10 cellular contexts compared by ENCODE assay signal in the genomic region with DNA sequence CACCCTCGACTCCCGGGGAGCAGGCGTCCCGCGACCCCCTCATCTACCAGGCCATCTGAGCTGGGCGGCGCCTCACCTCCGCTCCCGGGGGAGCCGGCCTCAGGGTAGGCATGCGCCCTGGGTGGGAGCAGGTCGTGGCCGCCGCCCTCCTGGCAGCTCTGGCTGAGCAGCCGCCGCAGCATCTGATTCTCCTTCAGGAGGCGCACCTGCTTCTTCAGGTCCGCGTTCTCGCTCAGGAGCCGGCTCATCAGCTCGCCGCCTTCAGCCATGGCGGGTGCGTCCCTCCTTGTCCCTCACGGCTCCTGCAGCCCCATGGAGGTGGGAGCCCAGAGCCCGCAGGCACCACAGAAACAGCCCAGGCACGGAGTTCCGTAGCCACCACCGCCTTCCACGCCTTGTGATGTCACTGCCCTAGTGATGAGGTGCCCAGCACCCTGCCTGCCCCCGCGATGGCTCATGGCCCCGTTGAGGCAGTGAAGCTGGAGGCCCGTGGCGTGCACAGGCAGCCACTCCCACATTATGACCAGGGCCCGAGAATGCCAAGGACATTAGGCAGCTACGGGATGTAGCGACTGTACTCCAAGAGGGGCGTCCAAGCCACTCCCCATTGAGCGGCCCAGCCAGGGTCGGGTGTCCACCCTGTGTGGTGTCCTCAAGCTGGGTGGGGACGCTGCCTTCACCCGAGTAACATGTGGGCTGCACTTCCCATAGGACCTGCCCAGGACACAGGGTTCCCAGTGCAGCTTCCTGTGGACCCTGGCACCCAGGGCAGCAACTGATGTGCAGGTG. TPM values are rescaled to one million over a fixed set of nuclear protein-coding genes. Genes with fewer than 3 reads are reported as not detected.
A peak's percentile ranks its signal among the peaks of the same experiment; 100 is the strongest.
DNase-seq lines count a peak whose midpoint lies in the region; ATAC-seq and TF ChIP-seq lines count a peak whose summit lies in the region.
"Had no signal": no experiment of that assay in that cellular context is flagged by ENCODE, and none has a peak within 500 bp of the region (broad histone marks: within the 10 kb centered on the region; RNA-seq: fewer than 3 reads in every experiment).

No MANE protein-coding gene starts in this region.

- ATAC-seq in activated naive CD4-positive, alpha-beta T cell treated with anti-CD3 and anti-CD28 coated beads, Interleukin-2, amount 50 U/mL, for 72 hours: no peak

- intact Hi-C loops in activated T-helper 2 cell treated with anti-CD3 and anti-CD28 coated beads, Interferon-gamma antibody, Interleukin-2, Interleukin-4, amounts not matched to agents 10 μg/mL and 5 μg/mL and 100 μg/mL, durations not matched to agents 14 hours and 24 hours and 36 hours (cut with micrococcal nuclease): loop anchor here (5.0 kb wide), 1 partner anchor 1365 kb away; a partner anchor contains a TSS

- CTCF ChIA-PET in activated naive CD4-positive, alpha-beta T cell treated with anti-CD3 and anti-CD28 coated beads, Interleukin-2, amount 10 ng/mL, durations not matched to agents 7 days and 5 days (lab: Charles Lee): no interaction called here

- H3K27ac Mint-ChIP-seq in activated naive CD4-positive, alpha-beta T cell treated with anti-CD3 and anti-CD28 coated beads, Interleukin-2, amount 10 ng/mL, durations not matched to agents 7 days and 5 days: no peak overlapping the region
- H3K27ac Mint-ChIP-seq in activated naive CD4-positive, alpha-beta T cell treated with anti-CD3 and anti-CD28 coated beads, Interleukin-2, amount 50 U/mL, for 72 hours: no peak overlapping the region
- peak overlapping the region; percentile 63 for H3K27ac Mint-ChIP-seq in activated T-helper 2 cell treated with anti-CD3 and anti-CD28 coated beads, Interferon-gamma antibody, Interleukin-2, Interleukin-4, amounts not matched to agents 10 μg/mL and 5 μg/mL and 100 μg/mL, durations not matched to agents 14 hours and 24 hours and 36 hours
- H3K27ac Mint-ChIP-seq in type B pancreatic cell: no peak overlapping the region

- in situ Hi-C loops in GM13977 (cut with MboI; ENCODE audit: low pct_unique_long_range_greater_than_20kb, low sequenced_read_pairs, unreplicated experiment): no loop called here

- peak overlapping the region; percentile 52 for H3K4me3 Mint-ChIP-seq in activated naive CD4-positive, alpha-beta T cell treated with anti-CD3 and anti-CD28 coated beads, Interleukin-2, amount 10 ng/mL, durations not matched to agents 7 days and 5 days
- peak overlapping the region; percentile 74 for H3K4me3 Mint-ChIP-seq in activated T-helper 2 cell treated with anti-CD3 and anti-CD28 coated beads, Interferon-gamma antibody, Interleukin-2, Interleukin-4, amounts not matched to agents 10 μg/mL and 5 μg/mL and 100 μg/mL, durations not matched to agents 14 hours and 24 hours and 36 hours (ENCODE audit: low read depth)
- H3K4me3 Mint-ChIP-seq in type B pancreatic cell: peak overlapping the region; percentile 82

- no peak for DNase-seq in activated naive CD4-positive, alpha-beta T cell treated with anti-CD3 and anti-CD28 coated beads, Interleukin-2, amount 10 ng/mL, durations not matched to agents 7 days and 5 days
- DNase-seq in activated naive CD4-positive, alpha-beta T cell treated with anti-CD3 and anti-CD28 coated beads, Interleukin-2, amount 50 U/mL, for 72 hours (ENCODE audit: low spot score in 2 of 2): no peak
- no peak for DNase-seq in activated T-helper 2 cell treated with anti-CD3 and anti-CD28 coated beads, Interferon-gamma antibody, Interleukin-2, Interleukin-4, amounts not matched to agents 10 μg/mL and 5 μg/mL and 100 μg/mL, durations not matched to agents 14 hours and 24 hours and 36 hours (ENCODE audit: low spot score)
- DNase-seq in iPS-NIHi7 (ENCODE audit: extremely low spot score): peak; percentile 14
- DNase-seq in type B pancreatic cell (ENCODE audit: extremely low spot score, unreplicated experiment): peak; percentile 69
- no peak for DNase-seq in NCI-H2107 (lab: John Stamatoyannopoulos, UW)
- DNase-seq in GM13977 (ENCODE audit: low spot score): no peak
- no peak for DNase-seq in retina
- DNase-seq: C1 segment of cervical spinal cord, GOT3 had no signal

- no peak for TF ChIP-seq CTCF in type B pancreatic cell (conservative IDR thresholded peaks at IDR 0.05)
- no peak for TF ChIP-seq CTCF in GM13977 (IDR thresholded peaks at IDR 0.05; ENCODE audit: extremely low read depth, insufficient read depth, missing control alignments)

- peaks cover 16% of the 10 kb centered on the region for H3K4me1 Mint-ChIP-seq in activated naive CD4-positive, alpha-beta T cell treated with anti-CD3 and anti-CD28 coated beads, Interleukin-2, amount 10 ng/mL, durations not matched to agents 7 days and 5 days
- H3K4me1 Mint-ChIP-seq in activated T-helper 2 cell treated with anti-CD3 and anti-CD28 coated beads, Interferon-gamma antibody, Interleukin-2, Interleukin-4, amounts not matched to agents 10 μg/mL and 5 μg/mL and 100 μg/mL, durations not matched to agents 14 hours and 24 hours and 36 hours (ENCODE audit: low read depth): peaks cover 6% of the 10 kb centered on the region
- H3K4me1 Mint-ChIP-seq in type B pancreatic cell (ENCODE audit: unreplicated experiment): peaks cover 4% of the 10 kb centered on the region

- H3K9me3 Mint-ChIP-seq in activated naive CD4-positive, alpha-beta T cell treated with anti-CD3 and anti-CD28 coated beads, Interleukin-2, amount 10 ng/mL, durations not matched to agents 7 days and 5 days: peaks cover under 1% of the 10 kb centered on the region
- no peaks in the 10 kb centered on the region for H3K9me3 Mint-ChIP-seq in activated naive CD4-positive, alpha-beta T cell treated with anti-CD3 and anti-CD28 coated beads, Interleukin-2, amount 50 U/mL, for 72 hours
- H3K9me3 Mint-ChIP-seq in activated T-helper 2 cell treated with anti-CD3 and anti-CD28 coated beads, Interferon-gamma antibody, Interleukin-2, Interleukin-4, amounts not matched to agents 10 μg/mL and 5 μg/mL and 100 μg/mL, durations not matched to agents 14 hours and 24 hours and 36 hours: peaks cover 2% of the 10 kb centered on the region
- no peaks in the 10 kb centered on the region for H3K9me3 Mint-ChIP-seq in type B pancreatic cell

- H3K36me3 Mint-ChIP-seq in activated naive CD4-positive, alpha-beta T cell treated with anti-CD3 and anti-CD28 coated beads, Interleukin-2, amount 10 ng/mL, durations not matched to agents 7 days and 5 days: no peaks in the 10 kb centered on the region
- H3K36me3 Mint-ChIP-seq in activated naive CD4-positive, alpha-beta T cell treated with anti-CD3 and anti-CD28 coated beads, Interleukin-2, amount 50 U/mL, for 72 hours: no peaks in the 10 kb centered on the region
- H3K36me3 Mint-ChIP-seq in activated T-helper 2 cell treated with anti-CD3 and anti-CD28 coated beads, Interferon-gamma antibody, Interleukin-2, Interleukin-4, amounts not matched to agents 10 μg/mL and 5 μg/mL and 100 μg/mL, durations not matched to agents 14 hours and 24 hours and 36 hours (ENCODE audit: low read depth): no peaks in the 10 kb centered on the region
- peaks cover under 1% of the 10 kb centered on the region for H3K36me3 Mint-ChIP-seq in type B pancreatic cell

- H3K27me3 Mint-ChIP-seq in activated naive CD4-positive, alpha-beta T cell treated with anti-CD3 and anti-CD28 coated beads, Interleukin-2, amount 10 ng/mL, durations not matched to agents 7 days and 5 days: peaks cover 14% of the 10 kb centered on the region
- H3K27me3 Mint-ChIP-seq in activated T-helper 2 cell treated with anti-CD3 and anti-CD28 coated beads, Interferon-gamma antibody, Interleukin-2, Interleukin-4, amounts not matched to agents 10 μg/mL and 5 μg/mL and 100 μg/mL, durations not matched to agents 14 hours and 24 hours and 36 hours (ENCODE audit: low read depth): no peaks in the 10 kb centered on the region
- H3K27me3 Mint-ChIP-seq in type B pancreatic cell: no peaks in the 10 kb centered on the region

RNA-seq across cellular contexts. Expression of a gene that starts 1.5 kb away (rescaled TPM):
- 1 to 10 TPM; 7.1 to 8.9 TPM for total RNA-seq in activated naive CD4-positive, alpha-beta T cell treated with anti-CD3 and anti-CD28 coated beads, Interleukin-2, amount 50 U/mL, for 72 hours
- 13.9 and 14.7 TPM in 2 replicates for total RNA-seq in activated T-helper 2 cell treated with anti-CD3 and anti-CD28 coated beads, Interferon-gamma antibody, Interleukin-2, Interleukin-4, amounts not matched to agents 10 μg/mL and 5 μg/mL and 100 μg/mL, durations not matched to agents 14 hours and 24 hours and 36 hours
- 18.5 and 24.7 TPM in 2 replicates for total RNA-seq in type B pancreatic cell (ENCODE audit: low replicate concordance)

RNA-seq across cellular contexts. Expression of a gene that starts 27.4 kb away (rescaled TPM):
- total RNA-seq in activated naive CD4-positive, alpha-beta T cell treated with anti-CD3 and anti-CD28 coated beads, Interleukin-2, amount 50 U/mL, for 72 hours: under 1 TPM; 0.21 to 0.39 TPM
- total RNA-seq in activated T-helper 2 cell treated with anti-CD3 and anti-CD28 coated beads, Interferon-gamma antibody, Interleukin-2, Interleukin-4, amounts not matched to agents 10 μg/mL and 5 μg/mL and 100 μg/mL, durations not matched to agents 14 hours and 24 hours and 36 hours: 0.14 and 0.23 TPM in 2 replicates
- total RNA-seq in type B pancreatic cell (ENCODE audit: low replicate concordance): 26.9 and 45.0 TPM in 2 replicates

RNA-seq across cellular contexts. Expression of a gene that starts 45.8 kb away (rescaled TPM):
- 10 to 100 TPM; 17.8 to 26.2 TPM for total RNA-seq in activated naive CD4-positive, alpha-beta T cell treated with anti-CD3 and anti-CD28 coated beads, Interleukin-2, amount 50 U/mL, for 72 hours
- total RNA-seq in activated T-helper 2 cell treated with anti-CD3 and anti-CD28 coated beads, Interferon-gamma antibody, Interleukin-2, Interleukin-4, amounts not matched to agents 10 μg/mL and 5 μg/mL and 100 μg/mL, durations not matched to agents 14 hours and 24 hours and 36 hours: 28.5 and 30.5 TPM in 2 replicates
- 60.7 and 70.2 TPM in 2 replicates for total RNA-seq in type B pancreatic cell (ENCODE audit: low replicate concordance)

Comparison
In these comparisons a context has a peak if more than half of its experiments do, and no peak if none do; other contexts are left out.
1. DNase-seq: peak in iPS-NIHi7 (single experiment) and type B pancreatic cell (single experiment); none in activated naive CD4-positive, alpha-beta T cell treated with anti-CD3 and anti-CD28 coated beads, Interleukin-2, amount 10 ng/mL, durations not matched to agents 7 days and 5 days (single experiment), activated naive CD4-positive, alpha-beta T cell treated with anti-CD3 and anti-CD28 coated beads, Interleukin-2, amount 50 U/mL, for 72 hours (0 of 2), activated T-helper 2 cell treated with anti-CD3 and anti-CD28 coated beads, Interferon-gamma antibody, Interleukin-2, Interleukin-4, amounts not matched to agents 10 μg/mL and 5 μg/mL and 100 μg/mL, durations not matched to agents 14 hours and 24 hours and 36 hours (single experiment), NCI-H2107 (single experiment), GM13977 (single experiment) and retina (single experiment).
2. RNA of a gene that starts 27.4 kb away (total RNA-seq): 26.9 to 45.0 TPM in type B pancreatic cell; 0.21 to 0.39 TPM in activated naive CD4-positive, alpha-beta T cell treated with anti-CD3 and anti-CD28 coated beads, Interleukin-2, amount 50 U/mL, for 72 hours and 0.14 to 0.23 TPM in activated T-helper 2 cell treated with anti-CD3 and anti-CD28 coated beads, Interferon-gamma antibody, Interleukin-2, Interleukin-4, amounts not matched to agents 10 μg/mL and 5 μg/mL and 100 μg/mL, durations not matched to agents 14 hours and 24 hours and 36 hours; every median in the first group is over 10 times any median in the second.
3. Peak in every context shown above with its lines, with median percentiles within 50 percentile points of each other: H3K4me3 Mint-ChIP-seq.